8 cellular contexts compared by ENCODE assay signal in the genomic region with DNA sequence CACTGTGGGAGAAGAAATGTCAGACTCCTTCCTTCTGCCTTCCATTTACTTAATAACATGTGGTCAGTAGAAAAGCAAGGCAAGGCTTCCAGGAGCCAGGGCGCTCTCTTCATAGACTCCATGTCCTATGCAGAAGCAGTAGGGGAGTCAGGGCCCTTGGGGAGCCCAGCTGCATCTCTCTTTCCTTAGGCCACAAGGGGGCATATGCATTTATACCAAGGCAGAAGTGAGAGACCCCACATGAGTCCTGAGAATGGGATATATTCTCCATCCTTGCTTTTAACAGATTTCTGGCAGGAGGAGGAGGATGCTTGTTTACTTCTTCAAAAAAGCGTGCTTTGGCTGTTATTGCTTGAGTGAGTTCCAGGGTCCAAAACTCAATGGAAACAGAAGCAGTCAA.
DNase-seq lines count a peak whose midpoint lies in the region; ATAC-seq, FAIRE-seq and TF ChIP-seq lines count a peak whose summit lies in the region.

No MANE protein-coding gene starts in this region.

- no peak overlapping the region for H3K27ac Mint-ChIP-seq in stimulated activated naive B cell treated with anti-CD40 and anti-IgM and Interleukin-4, amounts not matched to agents 10 μg/mL and 1 μg/mL and 100 μg/mL, for 72 hours

- H3K79me2 ChIP-seq in hepatocyte: no peaks in the 10 kb centered on the region

- no peaks in the 10 kb centered on the region for H3K9me3 ChIP-seq in hepatocyte (ENCODE audit: low read depth)

- FAIRE-seq in HTR-8/SVneo (lab: Jason Lieb, UNC): no peak

- H3K36me3 Mint-ChIP-seq in stimulated activated naive B cell treated with anti-CD40 and anti-IgM and Interleukin-4, amounts not matched to agents 10 μg/mL and 1 μg/mL and 100 μg/mL, for 72 hours: peaks cover 0 to 2% of the 10 kb centered on the region in 2 donors

- H3K9me3 Mint-ChIP-seq in stimulated activated naive B cell treated with anti-CD40 and anti-IgM and Interleukin-4, amounts not matched to agents 10 μg/mL and 1 μg/mL and 100 μg/mL, for 72 hours: no peaks in the 10 kb centered on the region

- H3K4me1 Mint-ChIP-seq in stimulated activated naive B cell treated with anti-CD40 and anti-IgM and Interleukin-4, amounts not matched to agents 10 μg/mL and 1 μg/mL and 100 μg/mL, for 72 hours: peaks cover 9 to 16% of the 10 kb centered on the region in 2 donors

- no peaks in the 10 kb centered on the region for H3K4me1 ChIP-seq in hepatocyte (ENCODE audit: insufficient read depth)

- H3K9me2 ChIP-seq in hepatocyte (replicated peaks; ENCODE audit: insufficient read depth): no peaks in the 10 kb centered on the region

- peak; percentile 25 for DNase-seq in stimulated activated CD4-positive, alpha-beta T cell treated with anti-CD3 and anti-CD28 coated beads, Interleukin-2, amount 100 ng/mL, for 4 hours (ENCODE audit: low read depth)
- DNase-seq in stimulated activated CD4-positive, alpha-beta T cell treated with anti-CD3 and anti-CD28 coated beads, Interleukin-4, amount 100 ng/mL, for 1 hour: no peak
- DNase-seq in HTR-8/SVneo (ENCODE audit: insufficient read length, low spot score) (peak; percentile 28), hepatocyte (ENCODE audit: low spot score) (peak; percentile 16), NCI-H69 (lab: John Stamatoyannopoulos, UW) (no peak)
- DNase-seq in activated T-cell treated with anti-CD3 and anti-CD28 coated beads, Interleukin-2, amount 50 U/mL, for 1 hour: peak; percentile 38
- no peak for DNase-seq in stimulated activated naive B cell treated with anti-CD40 and anti-IgM and Interleukin-4, amounts not matched to agents 10 μg/mL and 1 μg/mL and 100 μg/mL, for 72 hours

- no peaks in the 10 kb centered on the region for H4K20me1 ChIP-seq in hepatocyte (ENCODE audit: insufficient read depth, poor library complexity, severe bottlenecking)

- 92% methylated on average over 2 of the region's 2 CpGs for WGBS in hepatocyte (ENCODE audit: low lambda C conversion rate, missing lambda C conversion rate)

- H3K36me3 ChIP-seq in hepatocyte (replicated peaks; ENCODE audit: insufficient read depth, low read depth): no peaks in the 10 kb centered on the region

- H3K27ac ChIP-seq in hepatocyte: no peak overlapping the region

- H3K4me2 ChIP-seq in hepatocyte: no peak overlapping the region

- no peaks in the 10 kb centered on the region for H3K27me3 Mint-ChIP-seq in stimulated activated naive B cell treated with anti-CD40 and anti-IgM and Interleukin-4, amounts not matched to agents 10 μg/mL and 1 μg/mL and 100 μg/mL, for 72 hours

- H3K4me3 Mint-ChIP-seq in stimulated activated naive B cell treated with anti-CD40 and anti-IgM and Interleukin-4, amounts not matched to agents 10 μg/mL and 1 μg/mL and 100 μg/mL, for 72 hours: no peak overlapping the region

- no peak overlapping the region for H3K4me3 ChIP-seq in hepatocyte

- peak; percentile 52 to 71 for ATAC-seq in stimulated activated naive B cell treated with anti-CD40 and anti-IgM and Interleukin-4, amounts not matched to agents 10 μg/mL and 1 μg/mL and 100 μg/mL, for 72 hours (replicated peaks)
- ATAC-seq in GM18520 (IDR thresholded peaks at IDR 0.05; ENCODE audit: unreplicated experiment): no peak

- no peak overlapping the region for H2AFZ ChIP-seq in hepatocyte

- peak; percentile 25 for TF ChIP-seq CTCF in hepatocyte (IDR thresholded peaks at IDR 0.05; ENCODE audit: poor library complexity)

- no peaks in the 10 kb centered on the region for H3K27me3 ChIP-seq in hepatocyte

Comparison
In these comparisons a context has a peak if more than half of its experiments do, and no peak if none do; other contexts are left out.
1. DNase-seq: peak in stimulated activated CD4-positive, alpha-beta T cell treated with anti-CD3 and anti-CD28 coated beads, Interleukin-2, amount 100 ng/mL, for 4 hours (single experiment), HTR-8/SVneo (single experiment), activated T-cell treated with anti-CD3 and anti-CD28 coated beads, Interleukin-2, amount 50 U/mL, for 1 hour (single experiment) and hepatocyte (single experiment); none in stimulated activated CD4-positive, alpha-beta T cell treated with anti-CD3 and anti-CD28 coated beads, Interleukin-4, amount 100 ng/mL, for 1 hour (single experiment), stimulated activated naive B cell treated with anti-CD40 and anti-IgM and Interleukin-4, amounts not matched to agents 10 μg/mL and 1 μg/mL and 100 μg/mL, for 72 hours (single experiment) and NCI-H69 (single experiment).